9 cellular contexts compared by ENCODE assay signal in the genomic region with DNA sequence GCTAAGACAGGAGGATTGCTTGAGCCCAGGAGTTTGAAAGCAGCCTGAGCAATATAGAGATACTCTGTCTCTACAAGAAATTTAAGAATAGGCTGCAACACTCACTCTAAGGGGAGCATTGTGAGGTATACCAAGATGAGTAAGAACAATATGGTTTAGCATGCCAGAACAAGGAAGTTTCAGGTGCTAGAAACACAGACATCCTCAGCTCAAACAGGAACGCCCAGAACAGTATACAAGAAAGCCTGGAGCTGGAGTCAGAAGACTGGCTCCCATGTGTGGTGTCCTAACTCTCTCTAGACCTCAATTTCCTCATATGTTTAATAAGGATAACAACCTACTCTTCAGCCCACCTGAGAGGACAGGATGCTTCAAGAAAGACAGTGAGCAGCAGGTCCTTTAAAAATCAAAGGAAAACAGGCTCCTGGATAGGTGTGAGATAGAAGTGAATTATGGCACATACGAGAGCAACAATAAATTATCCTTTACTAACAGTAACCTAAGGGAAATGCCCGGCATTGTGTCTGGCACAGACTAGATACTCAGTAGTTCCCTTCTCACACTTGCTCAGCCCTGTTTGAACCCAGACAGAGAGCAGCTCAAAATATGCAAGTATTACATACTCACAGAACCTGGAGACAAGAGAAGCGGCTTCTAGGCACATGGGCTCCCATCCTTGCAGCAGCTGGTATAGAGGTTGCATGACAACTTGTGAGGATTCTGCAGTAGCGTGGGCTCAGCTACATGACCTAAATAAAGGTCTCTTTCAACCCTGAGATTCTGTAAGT. TPM values are rescaled to one million over a fixed set of nuclear protein-coding genes. Genes with fewer than 3 reads are reported as not detected.
A peak's percentile ranks its signal among the peaks of the same experiment; 100 is the strongest.
DNase-seq lines count a peak whose midpoint lies in the region; ATAC-seq and TF ChIP-seq lines count a peak whose summit lies in the region.
"Had no signal": no experiment of that assay in that cellular context is flagged by ENCODE, and none has a peak within 500 bp of the region (broad histone marks: within the 10 kb centered on the region; RNA-seq: fewer than 3 reads in every experiment).

No MANE protein-coding gene starts in this region.

- no peaks in the 10 kb centered on the region for H3K9me3 Mint-ChIP-seq in osteocyte (ENCODE audit: unreplicated experiment)
- H3K9me3 Mint-ChIP-seq in CD14-positive monocyte: no peaks in the 10 kb centered on the region

- H3K36me3 Mint-ChIP-seq in osteocyte (ENCODE audit: unreplicated experiment): peaks cover 2% of the 10 kb centered on the region
- H3K36me3 Mint-ChIP-seq in CD14-positive monocyte: peaks cover 0 to 5% of the 10 kb centered on the region in 2 donors

- TF ChIP-seq CTCF in osteocyte (IDR thresholded peaks at IDR 0.05) (no peak), CD14-positive monocyte (IDR thresholded peaks at IDR 0.05) (no peak)

- H3K27me3 Mint-ChIP-seq in osteocyte (ENCODE audit: unreplicated experiment): no peaks in the 10 kb centered on the region
- H3K27me3 Mint-ChIP-seq in CD14-positive monocyte (ENCODE audit: low read depth in 3 of 3): no peaks in the 10 kb centered on the region

- no peak overlapping the region for H3K4me3 Mint-ChIP-seq in osteocyte (ENCODE audit: unreplicated experiment)
- H3K4me3 Mint-ChIP-seq in CD14-positive monocyte: no peak overlapping the region

- peak; percentile 77 for ATAC-seq in GM18498 (IDR thresholded peaks at IDR 0.05; ENCODE audit: unreplicated experiment)
- peak; percentile 73 for ATAC-seq in GM21360 (IDR thresholded peaks at IDR 0.05; ENCODE audit: unreplicated experiment)
- ATAC-seq in HG03439 (IDR thresholded peaks at IDR 0.05; ENCODE audit: unreplicated experiment): peak; percentile 78
- peak; percentile 97 for ATAC-seq in esophagus mucosa

- intact Hi-C loops in CD14-positive monocyte (cut with micrococcal nuclease): no loop called here

- H3K27ac Mint-ChIP-seq in osteocyte (ENCODE audit: unreplicated experiment) (no peak overlapping the region), CD14-positive monocyte (peak overlapping the region in 2 of 7 donors; percentile 5 to 32)

- H3K4me1 Mint-ChIP-seq in osteocyte (ENCODE audit: unreplicated experiment) (peaks cover 9% of the 10 kb centered on the region), CD14-positive monocyte (peaks cover 13% of the 10 kb centered on the region)

- no peak for DNase-seq in NCI-H128 (lab: John Stamatoyannopoulos, UW; ENCODE audit: unreplicated experiment)
- no peak for DNase-seq in osteocyte (ENCODE audit: extremely low spot score, unreplicated experiment)
- DNase-seq in CD14-positive monocyte (ENCODE audit: low spot score): no peak
- DNase-seq in cerebellum (ENCODE audit: low spot score): no peak
- DNase-seq: amniotic stem cell had no signal

RNA-seq across cellular contexts. Expression of a gene that starts 45.4 kb away (rescaled TPM):
- total RNA-seq in esophagus mucosa (17.3 TPM), osteocyte (28.2 and 31.1 TPM in 2 replicates), cerebellum (136 TPM)
- 1 to 10 TPM; 3.3 to 6.2 TPM for polyA plus RNA-seq in CD14-positive monocyte
